Comparison of ENCODE assay signal across 1 cellular context in the genomic region with DNA sequence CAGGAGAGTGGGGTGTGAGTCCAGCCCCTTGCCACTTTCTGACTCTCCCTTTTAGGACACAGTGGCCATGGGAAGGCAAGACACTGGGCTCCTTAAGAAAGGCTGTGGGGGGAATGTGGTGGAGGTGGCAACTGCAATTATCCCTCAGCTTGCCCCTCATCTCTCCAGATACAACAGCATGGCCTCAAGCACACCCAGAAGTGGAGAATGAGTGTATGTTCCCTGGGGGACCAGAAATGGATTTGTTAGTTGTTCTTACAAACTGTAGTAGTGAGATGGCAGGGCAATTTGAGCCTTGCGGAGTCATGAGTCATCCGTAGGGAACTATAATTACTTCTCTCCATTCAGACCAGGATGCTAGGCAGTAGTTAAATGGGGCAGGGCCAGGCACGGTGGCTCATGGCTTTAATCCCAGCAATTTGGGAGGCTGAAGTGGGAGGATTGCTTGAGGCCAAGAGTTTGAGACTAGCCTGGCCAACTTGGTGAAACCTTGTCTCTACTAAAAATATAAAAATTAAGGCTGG.
TF ChIP-seq lines count a peak whose summit lies in the region.

No MANE protein-coding gene starts in this region.

TF ChIP-seq in H1, 55 proteins besides CTCF, POLR2A, EP300 and RAD21:
- no peak for TF ChIP-seq SUZ12 (IDR thresholded peaks at IDR 0.05; ENCODE audit: low read length)
- TF ChIP-seq FOSL1 (IDR thresholded peaks at IDR 0.05; ENCODE audit: insufficient read depth, low read depth, low read length): no peak
- TF ChIP-seq SP1 (IDR thresholded peaks at IDR 0.05; ENCODE audit: low read depth, low read length): no peak
- TF ChIP-seq TCF12 (IDR thresholded peaks at IDR 0.05; ENCODE audit: low read depth, low read length): no peak
- no peak for TF ChIP-seq CHD1 (IDR thresholded peaks at IDR 0.05; ENCODE audit: low read depth, low read length)
- no peak for TF ChIP-seq NRF1 (IDR thresholded peaks at IDR 0.05; ENCODE audit: low read depth, low read length)
- no peak for TF ChIP-seq BRCA1 (IDR thresholded peaks at IDR 0.05; ENCODE audit: low read depth, low read length)
- TF ChIP-seq, protein P1, sequence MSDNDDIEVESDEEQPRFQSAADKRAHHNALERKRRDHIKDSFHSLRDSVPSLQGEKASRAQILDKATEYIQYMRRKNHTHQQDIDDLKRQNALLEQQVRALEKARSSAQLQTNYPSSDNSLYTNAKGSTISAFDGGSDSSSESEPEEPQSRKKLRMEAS (IDR thresholded peaks at IDR 0.05): no peak
- TF ChIP-seq, protein P2, sequence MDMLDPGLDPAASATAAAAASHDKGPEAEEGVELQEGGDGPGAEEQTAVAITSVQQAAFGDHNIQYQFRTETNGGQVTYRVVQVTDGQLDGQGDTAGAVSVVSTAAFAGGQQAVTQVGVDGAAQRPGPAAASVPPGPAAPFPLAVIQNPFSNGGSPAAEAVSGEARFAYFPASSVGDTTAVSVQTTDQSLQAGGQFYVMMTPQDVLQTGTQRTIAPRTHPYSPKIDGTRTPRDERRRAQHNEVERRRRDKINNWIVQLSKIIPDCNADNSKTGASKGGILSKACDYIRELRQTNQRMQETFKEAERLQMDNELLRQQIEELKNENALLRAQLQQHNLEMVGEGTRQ (IDR thresholded peaks at IDR 0.05; ENCODE audit: low read length): no peak
- TF ChIP-seq TAF1 (IDR thresholded peaks at IDR 0.05; ENCODE audit: low read depth, low read length): no peak
- no peak for TF ChIP-seq TEAD4 (IDR thresholded peaks at IDR 0.05; ENCODE audit: low read depth, low read length)
- no peak for TF ChIP-seq TBP (IDR thresholded peaks at IDR 0.05; ENCODE audit: low read depth, low read length)
- TF ChIP-seq SRF (IDR thresholded peaks at IDR 0.05; ENCODE audit: low read depth, low read length): no peak
- no peak for TF ChIP-seq RBBP5 (IDR thresholded peaks at IDR 0.05; ENCODE audit: borderline replicate concordance, low read depth, low read length)
- TF ChIP-seq EGR1 (IDR thresholded peaks at IDR 0.05; ENCODE audit: borderline replicate concordance, low read depth, low read length): no peak
- no peak for TF ChIP-seq RFX5 (IDR thresholded peaks at IDR 0.05; ENCODE audit: borderline replicate concordance, low read depth, low read length)
- TF ChIP-seq GTF2F1 (IDR thresholded peaks at IDR 0.05; ENCODE audit: borderline replicate concordance, low read depth, low read length): no peak
